20 cellular contexts compared by ENCODE assay signal in the genomic region with DNA sequence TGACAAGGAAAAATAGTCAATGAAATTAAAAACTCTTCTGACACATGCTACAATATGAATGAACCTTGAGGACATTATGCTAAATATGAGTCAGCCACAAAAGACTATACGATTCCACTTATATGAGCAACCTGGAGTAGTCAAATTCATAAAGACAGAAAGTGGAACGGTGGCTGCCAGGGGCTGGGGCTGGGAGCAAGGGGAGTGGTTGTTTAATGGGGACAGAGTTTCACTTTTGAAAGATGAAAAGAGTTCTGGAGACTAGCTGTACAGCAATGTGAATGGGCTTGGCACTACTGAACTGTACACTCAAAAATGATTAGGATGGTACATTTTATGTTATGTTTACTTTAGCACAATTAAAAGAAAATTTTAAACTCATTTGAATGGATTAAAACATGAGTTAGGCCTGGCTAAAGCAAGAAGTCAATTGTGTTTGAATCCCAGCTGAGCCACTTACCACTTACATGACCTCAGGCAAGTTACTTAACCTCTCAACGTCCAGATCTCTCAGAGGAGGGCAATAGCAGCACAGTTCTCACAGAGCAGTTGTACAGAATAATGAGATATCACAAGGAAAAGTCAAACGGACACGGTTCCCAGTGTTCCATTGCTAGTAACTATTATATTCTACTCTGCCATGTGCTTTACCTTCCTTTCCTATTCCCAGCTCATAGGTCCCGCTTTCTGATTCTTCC.
DNase-seq lines count a peak whose midpoint lies in the region; ATAC-seq, FAIRE-seq and TF ChIP-seq lines count a peak whose summit lies in the region.
"Had no signal": no experiment of that assay in that cellular context is flagged by ENCODE, and none has a peak within 500 bp of the region (broad histone marks: within the 10 kb centered on the region; RNA-seq: fewer than 3 reads in every experiment).

No MANE protein-coding gene starts in this region.

- RAD21 ChIA-PET in GM12878 (lab: Charles Lee; ENCODE audit: unreplicated experiment), result interaction anchor here (1.4 kb wide), 1 partner anchor 27 kb away, joined by 3 read pairs; no protein-coding TSS in a partner anchor

- H3K4me1 ChIP-seq in DND-41 (ENCODE audit: insufficient read depth, low read length) (no peaks in the 10 kb centered on the region), GM12878 (ENCODE audit: control insufficient read depth, insufficient read depth, low read length) (no peaks in the 10 kb centered on the region), mesenchymal stem cell (ENCODE audit: control insufficient read depth, insufficient read depth, low read depth, low read length) (peaks cover 2% of the 10 kb centered on the region)

- no peak overlapping the region for H3K4me3 Mint-ChIP-seq in immature natural killer cell
- H3K4me3 Mint-ChIP-seq: IgD-negative memory B cell had no signal

- H3K23ac ChIP-seq in mesenchymal stem cell (ENCODE audit: low read length in 2 of 2), result no peak overlapping the region

- TF ChIP-seq POLR2A in GM12878 (IDR thresholded peaks at IDR 0.05; ENCODE audit: low read depth, low read length), result no peak

- no peak overlapping the region for H3K4ac ChIP-seq in mesenchymal stem cell (ENCODE audit: low read depth in 1 of 2, low read length in 2 of 2)

- DNase-seq in DND-41, result peak; percentile 29
- DNase-seq in LoVo (ENCODE audit: low spot score), result peak; percentile 4
- no peak for DNase-seq in GM12878 (ENCODE audit: low read depth, low spot score)
- peak; percentile 40 for DNase-seq in mesenchymal stem cell
- no peak for DNase-seq in HT-29 (ENCODE audit: low spot score)
- DNase-seq in immature natural killer cell, result no peak
- DNase-seq: activated CD4-positive, CD25-positive, alpha-beta regulatory T cell; AML-193; amygdala; COR-L47; foreskin fibroblast; GDM1; NCI-H1105; occipital lobe; stimulated activated CD4-positive, alpha-beta T cell treated with anti-CD3 and anti-CD28 coated beads, Interleukin-1b, Interleukin-23, amount 100 ng/mL, for 48 hours; T-helper 2 cell had no signal

- peak overlapping the region; percentile 20; the same call in 1 of the 2 replicates for H2AFZ ChIP-seq in DND-41 (ENCODE audit: low read depth, low read length)
- H2AFZ ChIP-seq in GM12878 (ENCODE audit: control insufficient read depth, low read depth, low read length), result no peak overlapping the region
- H2AFZ ChIP-seq in mesenchymal stem cell (ENCODE audit: low read depth, low read length), result no peak overlapping the region

- no peak overlapping the region for H4K8ac ChIP-seq in mesenchymal stem cell (ENCODE audit: low read length)

- peak overlapping the region in 1 of 6 donors; percentile 9 for H3K27ac Mint-ChIP-seq in immature natural killer cell
- H3K27ac Mint-ChIP-seq: IgD-negative memory B cell had no signal

- no peaks in the 10 kb centered on the region for H3K9me3 Mint-ChIP-seq in immature natural killer cell
- H3K9me3 Mint-ChIP-seq: IgD-negative memory B cell had no signal

- intact Hi-C loops in GM12878 (cut with micrococcal nuclease; ENCODE audit: unreplicated experiment), result no loop called here

- no peaks in the 10 kb centered on the region for H3K79me2 ChIP-seq in DND-41 (ENCODE audit: insufficient read depth, low read length)
- no peaks in the 10 kb centered on the region for H3K79me2 ChIP-seq in GM12878 (ENCODE audit: control insufficient read depth, insufficient read depth, low read length)

- ATAC-seq in DND-41 (ENCODE audit: insufficient read depth, low read depth) (peak; percentile 87), GM12878 (peak; percentile 55), GM21381 (IDR thresholded peaks at IDR 0.05; ENCODE audit: unreplicated experiment) (no peak)
- ATAC-seq: sciatic nerve had no signal

- no peak overlapping the region for H2BK120ac ChIP-seq in mesenchymal stem cell (ENCODE audit: low read depth, low read length)

- H3K14ac ChIP-seq in mesenchymal stem cell (ENCODE audit: low read length in 2 of 2), result no peak overlapping the region

- H3K27ac ChIP-seq in DND-41 (ENCODE audit: low read length), result no peak overlapping the region
- no peak overlapping the region for H3K27ac ChIP-seq in GM12878 (ENCODE audit: control insufficient read depth, insufficient read depth)
- H3K27ac ChIP-seq in mesenchymal stem cell (ENCODE audit: low read length, poor library complexity, severe bottlenecking), result no peak overlapping the region

- H2BK12ac ChIP-seq in mesenchymal stem cell (ENCODE audit: low read length in 2 of 2), result no peak overlapping the region

- H3K27me3 ChIP-seq in DND-41 (ENCODE audit: insufficient read depth, low read length, poor library complexity), result peaks cover 6% of the 10 kb centered on the region
- no peaks in the 10 kb centered on the region for H3K27me3 ChIP-seq in GM12878 (replicated peaks in 1 of 2; ENCODE audit: control insufficient read depth in 2 of 2, insufficient read depth in 2 of 2, low read length in 1 of 2)
- no peaks in the 10 kb centered on the region for H3K27me3 ChIP-seq in mesenchymal stem cell (ENCODE audit: control insufficient read depth in 1 of 2, insufficient read depth in 1 of 2, low read length in 2 of 2)

- CTCF ChIA-PET in GM12878 (lab: Yijun Ruan, JAX), result interaction anchor here (1.5 kb wide), 1 partner anchor 15 kb away, joined by 3 read pairs; no protein-coding TSS in a partner anchor

- POLR2A ChIA-PET in GM12878 (lab: Charles Lee), result no interaction called here

- SMC1A ChIA-PET in GM12878 (lab: Charles Lee; ENCODE audit: uncharacterized antibody, unreplicated experiment), result interaction anchor here (0.7 to 1.2 kb wide), 2 partner anchors 15 to 27 kb away, joined by 3 read pairs; no protein-coding TSS in a partner anchor

- FAIRE-seq in GM12878 (lab: Jason Lieb, UNC), result no peak
- FAIRE-seq: endometrium had no signal

- H4K91ac ChIP-seq in mesenchymal stem cell (ENCODE audit: low read length), result no peak overlapping the region

- no peak overlapping the region for H3K4me3 ChIP-seq in DND-41 (ENCODE audit: low read depth in 1 of 2, low read length in 2 of 2)
- no peak overlapping the region for H3K4me3 ChIP-seq in GM12878
- no peak overlapping the region for H3K4me3 ChIP-seq in mesenchymal stem cell (ENCODE audit: insufficient read depth in 1 of 2, low read depth in 1 of 2, low read length in 2 of 2)

- TF ChIP-seq EP300 in GM12878 (IDR thresholded peaks at IDR 0.05; ENCODE audit: borderline replicate concordance in 1 of 2, control insufficient read depth in 1 of 2, low read depth in 2 of 2, low read length in 2 of 2), result no peak

- H3K9me3 ChIP-seq in DND-41 (ENCODE audit: insufficient read depth, low read length, severe bottlenecking) (no peaks in the 10 kb centered on the region), GM12878 (replicated peaks; ENCODE audit: control insufficient read depth, insufficient read depth, low read length) (no peaks in the 10 kb centered on the region), mesenchymal stem cell (ENCODE audit: control insufficient read depth, low read length) (no peaks in the 10 kb centered on the region)

- no peaks in the 10 kb centered on the region for H4K20me1 ChIP-seq in DND-41 (ENCODE audit: insufficient read depth, low read length)
- H4K20me1 ChIP-seq in GM12878 (ENCODE audit: control insufficient read depth, insufficient read depth), result no peaks in the 10 kb centered on the region

- H3K4me2 ChIP-seq in DND-41 (ENCODE audit: insufficient read depth, low read length) (no peak overlapping the region), GM12878 (ENCODE audit: control insufficient read depth, insufficient read depth) (no peak overlapping the region), mesenchymal stem cell (ENCODE audit: low read length, poor library complexity, severe bottlenecking) (no peak overlapping the region)

- no peaks in the 10 kb centered on the region for H3K36me3 ChIP-seq in DND-41 (ENCODE audit: insufficient read depth, low read length)
- H3K36me3 ChIP-seq in GM12878 (ENCODE audit: control insufficient read depth in 2 of 2, insufficient read depth in 2 of 2, low read length in 1 of 2), result no peaks in the 10 kb centered on the region
- no peaks in the 10 kb centered on the region for H3K36me3 ChIP-seq in mesenchymal stem cell (ENCODE audit: control insufficient read depth in 1 of 2, insufficient read depth in 2 of 2, low read depth in 1 of 2, low read length in 2 of 2)

- no peak overlapping the region for H3K18ac ChIP-seq in mesenchymal stem cell (ENCODE audit: low read depth in 1 of 2, low read length in 2 of 2)

- no TSS peak for BruUV-seq in GM12878 (replicated peaks; lab: Mats Ljungman, UMichigan)

- TF ChIP-seq CTCF in DND-41 (IDR thresholded peaks at IDR 0.05; ENCODE audit: borderline replicate concordance, extremely low read depth, low read length, poor library complexity, severe bottlenecking) (no peak), GM12878 (IDR thresholded peaks at IDR 0.05 in 2 of 3, conservative IDR thresholded peaks at IDR 0.05 in 1 of 3; ENCODE audit: control insufficient read depth in 2 of 3, extremely low read depth in 1 of 3, insufficient read depth in 1 of 3, low read depth in 3 of 3, low read length in 3 of 3) (no peak)

- no peak overlapping the region for H3K9ac ChIP-seq in DND-41 (ENCODE audit: low read depth, low read length)
- no peak overlapping the region for H3K9ac ChIP-seq in GM12878 (ENCODE audit: control insufficient read depth, insufficient read depth, low read length)
- no peak overlapping the region for H3K9ac ChIP-seq in mesenchymal stem cell (ENCODE audit: low read length)

- peaks cover 0 to 10% (median 3%) of the 10 kb centered on the region in 3 donors for H3K27me3 Mint-ChIP-seq in immature natural killer cell (ENCODE audit: low read depth in 3 of 3)

- no peaks in the 10 kb centered on the region for H3K79me1 ChIP-seq in mesenchymal stem cell (replicated peaks; ENCODE audit: low read length, poor library complexity, severe bottlenecking)

- no peaks in the 10 kb centered on the region for H3K4me1 Mint-ChIP-seq in immature natural killer cell

- 33% methylated on average over 6 of the region's 6 CpGs for WGBS in GM12878 (ENCODE audit: insufficient coverage, insufficient replicate concordance, low lambda C conversion rate, missing lambda C conversion rate)
- WGBS in mesenchymal stem cell, result 41% methylated on average over 5 of the region's 6 CpGs

- H3K36me3 Mint-ChIP-seq in immature natural killer cell, result peaks cover 0 to 4% (median 0%) of the 10 kb centered on the region in 3 donors
- H3K36me3 Mint-ChIP-seq: IgD-negative memory B cell had no signal

- H2BK15ac ChIP-seq in mesenchymal stem cell (ENCODE audit: low read depth, poor library complexity, severe bottlenecking), result no peak overlapping the region

- no peak for TF ChIP-seq RAD21 in GM12878 (IDR thresholded peaks at IDR 0.05; ENCODE audit: insufficient read depth, low read depth, low read length)

- no peak overlapping the region for H2AK5ac ChIP-seq in mesenchymal stem cell (ENCODE audit: low read length, severe bottlenecking)

- no peak overlapping the region for H2BK5ac ChIP-seq in mesenchymal stem cell (ENCODE audit: low read depth, low read length, poor library complexity, severe bottlenecking)

- in situ Hi-C loops in GM12878 (cut with MboI), result no loop called here

TF ChIP-seq in GM12878, 131 proteins besides CTCF, POLR2A, EP300 and RAD21 (continues in another document):
- TF ChIP-seq RELA (IDR thresholded peaks at IDR 0.05; ENCODE audit: borderline replicate concordance, partially characterized antibody) (no peak), POU2F2 (IDR thresholded peaks at IDR 0.05; ENCODE audit: borderline replicate concordance, low read depth, low read length) (no peak)

Comparison
In these comparisons a context has a peak if more than half of its experiments do, and no peak if none do; other contexts are left out.
1. DNase-seq: peak in DND-41 (single experiment), LoVo (single experiment) and mesenchymal stem cell (single experiment); none in GM12878 (single experiment), HT-29 (single experiment) and immature natural killer cell (0 of 3).